13 cellular contexts compared by ENCODE assay signal in the genomic region with DNA sequence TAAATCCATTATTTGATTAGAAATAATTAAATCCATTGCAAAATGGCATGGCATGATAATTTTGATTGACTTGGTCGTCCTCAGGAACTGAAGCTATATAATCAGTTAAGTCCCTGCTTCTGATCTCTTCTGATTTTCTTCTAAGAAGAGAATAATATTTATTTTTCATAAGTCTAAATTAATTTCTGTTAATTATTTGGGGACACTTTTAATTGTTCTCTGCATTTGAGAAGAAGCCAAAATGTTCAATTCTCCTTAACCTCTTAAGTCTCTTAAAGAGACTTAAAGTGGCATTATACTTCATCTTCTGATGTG.
A peak's percentile ranks its signal among the peaks of the same experiment; 100 is the strongest.
DNase-seq lines count a peak whose midpoint lies in the region; ATAC-seq and TF ChIP-seq lines count a peak whose summit lies in the region.
"Had no signal": no experiment of that assay in that cellular context is flagged by ENCODE, and none has a peak within 500 bp of the region (broad histone marks: within the 10 kb centered on the region; RNA-seq: fewer than 3 reads in every experiment).

No MANE protein-coding gene starts in this region.

- no peaks in the 10 kb centered on the region for H3K9me3 ChIP-seq in A673 (ENCODE audit: low read depth, low read length, poor library complexity, severe bottlenecking)
- H3K9me3 ChIP-seq in HEK293 (ENCODE audit: control insufficient read depth, insufficient read depth, low read depth, low read length) = no peaks in the 10 kb centered on the region
- no peaks in the 10 kb centered on the region for H3K9me3 ChIP-seq in duodenal mucosa (ENCODE audit: control insufficient read depth in 1 of 2, low read length in 2 of 2)
- H3K9me3 ChIP-seq: pancreas, Peyer's patch had no signal

- H3K36me3 Mint-ChIP-seq in natural killer cell treated with Interleukin-12 subunit alpha and Interleukin-12 subunit beta and Interleukin-15 and Interleukin-18, amount 100 ng/mL, for 72 hours = no peaks in the 10 kb centered on the region

- POLR2A ChIA-PET in A673 (lab: Charles Lee; ENCODE audit: low non-redundant PET) (no interaction called here), HEK293 (lab: Yijun Ruan, JAX) (interaction anchor here (1.0 kb wide), 1 partner anchor 381 kb away, joined by 3 read pairs; no protein-coding TSS in a partner anchor)

- DNase-seq in A673 (ENCODE audit: low spot score) (no peak), GM10266 (ENCODE audit: extremely low spot score) (no peak), NCI-H2107 (lab: John Stamatoyannopoulos, UW) (no peak), dedifferentiated amniotic fluid mesenchymal stem cell (ENCODE audit: extremely low spot score) (no peak)
- no peak for DNase-seq in natural killer cell treated with Interleukin-12 subunit alpha and Interleukin-12 subunit beta and Interleukin-15 and Interleukin-18, amount 100 ng/mL, for 72 hours (ENCODE audit: low spot score)
- DNase-seq: activated CD8-positive, alpha-beta memory T cell treated with anti-CD3 and anti-CD28 coated beads for 24 hours; C1 segment of cervical spinal cord; KG1; pancreas had no signal

- no TSS peak for BruUV-seq in A673 (replicated peaks; lab: Mats Ljungman, UMichigan)

- H3K36me3 ChIP-seq in A673 (ENCODE audit: insufficient read depth, low read length, poor library complexity, severe bottlenecking) (no peaks in the 10 kb centered on the region), HEK293 (ENCODE audit: control insufficient read depth in 2 of 2, insufficient read depth in 1 of 2, low read length in 2 of 2) (no peaks in the 10 kb centered on the region), duodenal mucosa (ENCODE audit: control insufficient read depth in 1 of 2, insufficient read depth in 2 of 2, low read length in 2 of 2) (no peaks in the 10 kb centered on the region)
- H3K36me3 ChIP-seq: pancreas, Peyer's patch had no signal

- H3K27ac ChIP-seq in A673 (ENCODE audit: low read depth, low read length, poor library complexity, severe bottlenecking) (no peak overlapping the region), HEK293 (ENCODE audit: extremely low read depth, low read depth, low read length) (no peak overlapping the region), duodenal mucosa (ENCODE audit: low read depth, low read length) (no peak overlapping the region)
- H3K27ac ChIP-seq: pancreas had no signal

- intact Hi-C loops in A673 (cut with micrococcal nuclease; ENCODE audit: unreplicated experiment) = loop anchor here (5.0 kb wide), 2 partner anchors 80 to 195 kb away; a partner anchor contains a TSS

- no peaks in the 10 kb centered on the region for H3K9me3 Mint-ChIP-seq in natural killer cell treated with Interleukin-12 subunit alpha and Interleukin-12 subunit beta and Interleukin-15 and Interleukin-18, amount 100 ng/mL, for 72 hours

- H3K4me3 Mint-ChIP-seq in natural killer cell treated with Interleukin-12 subunit alpha and Interleukin-12 subunit beta and Interleukin-15 and Interleukin-18, amount 100 ng/mL, for 72 hours = peak overlapping the region; percentile 78

- CTCF ChIA-PET in A673 (lab: Charles Lee) = interaction anchor here (0.7 to 2.3 kb wide), 7 partner anchors 9 to 352 kb away, joined by 3 to 13 read pairs (median 4); no protein-coding TSS in a partner anchor
- CTCF ChIA-PET in HEK293 (lab: Yijun Ruan, JAX) = interaction anchor here (0.6 to 3.8 kb wide), 53 partner anchors 8 to 457 kb away, joined by 3 to 55 read pairs (median 5); a partner anchor contains a TSS

- TF ChIP-seq CTCF in A673 (conservative IDR thresholded peaks at IDR 0.05; ENCODE audit: low read depth, low read length) (no peak; the same call in 1 of the 2 replicates), HEK293 (tag by site-specific recombination; IDR thresholded peaks at IDR 0.05) (no peak), GM10266 (IDR thresholded peaks at IDR 0.05; ENCODE audit: control insufficient read depth, insufficient read depth, low read depth, missing control alignments) (no peak)

- H3K27ac Mint-ChIP-seq in natural killer cell treated with Interleukin-12 subunit alpha and Interleukin-12 subunit beta and Interleukin-15 and Interleukin-18, amount 100 ng/mL, for 72 hours = no peak overlapping the region

- H3K4me3 ChIP-seq in A673 (ENCODE audit: low read depth, low read length, poor library complexity, severe bottlenecking) = peak overlapping the region; percentile 26
- no peak overlapping the region for H3K4me3 ChIP-seq in HEK293 (ENCODE audit: low read depth, low read length)
- peak overlapping the region; percentile 41 to 42 for H3K4me3 ChIP-seq in duodenal mucosa (ENCODE audit: low read depth in 1 of 2, low read length in 2 of 2)

- peaks cover 31 to 48% of the 10 kb centered on the region in 2 donors for H3K27me3 Mint-ChIP-seq in natural killer cell treated with Interleukin-12 subunit alpha and Interleukin-12 subunit beta and Interleukin-15 and Interleukin-18, amount 100 ng/mL, for 72 hours

- H3K9ac ChIP-seq in duodenal mucosa (ENCODE audit: low read depth in 1 of 2, low read length in 2 of 2) = peak overlapping the region in 1 of 2 donors; percentile 6

- ATAC-seq in natural killer cell treated with Interleukin-12 subunit alpha and Interleukin-12 subunit beta and Interleukin-15 and Interleukin-18, amount 100 ng/mL, for 72 hours = no peak
- no peak for ATAC-seq in HG03442 (IDR thresholded peaks at IDR 0.05; ENCODE audit: unreplicated experiment)

- H3K4me1 ChIP-seq in A673 (ENCODE audit: insufficient read depth, low read length, poor library complexity, severe bottlenecking) (peaks cover 69% of the 10 kb centered on the region), HEK293 (ENCODE audit: control insufficient read depth, insufficient read depth, low read length) (peaks cover 10% of the 10 kb centered on the region), duodenal mucosa (ENCODE audit: control insufficient read depth in 1 of 2, insufficient read depth in 2 of 2, low read length in 2 of 2) (peaks cover 15 to 23% of the 10 kb centered on the region in 2 donors)

- no peaks in the 10 kb centered on the region for H3K27me3 ChIP-seq in A673 (replicated peaks; ENCODE audit: insufficient read depth, low read depth, low read length, poor library complexity)
- H3K27me3 ChIP-seq in duodenal mucosa (ENCODE audit: control insufficient read depth in 1 of 2, insufficient read depth in 2 of 2, low read length in 2 of 2) = no peaks in the 10 kb centered on the region
- H3K27me3 ChIP-seq: pancreas, Peyer's patch had no signal

- peaks cover 21 to 30% of the 10 kb centered on the region in 2 donors for H3K4me1 Mint-ChIP-seq in natural killer cell treated with Interleukin-12 subunit alpha and Interleukin-12 subunit beta and Interleukin-15 and Interleukin-18, amount 100 ng/mL, for 72 hours (ENCODE audit: low read depth in 2 of 2)

TF ChIP-seq in HEK293, 187 proteins besides CTCF, POLR2A, EP300 and RAD21:
- TF ChIP-seq ZNF184 (tag by site-specific recombination; IDR thresholded peaks at IDR 0.05) (no peak), KLF10 (tag by site-specific recombination; IDR thresholded peaks at IDR 0.05) (0 out of 2 replicates have a peak, but pooled peaks have one; percentile 17)
